ENCODE assay signal across 9 cellular contexts in genomic region chr16:4517812-4518211, GRCh38. TPM values are rescaled to one million over a fixed set of nuclear protein-coding genes. Genes with fewer than 3 reads are reported as not detected.
DNase-seq lines count a peak whose midpoint lies in the region; ATAC-seq and TF ChIP-seq lines count a peak whose summit lies in the region.
"Had no signal": no experiment of that assay in that cellular context is flagged by ENCODE, and none has a peak within 500 bp of the region (broad histone marks: within the 10 kb centered on the region; RNA-seq: fewer than 3 reads in every experiment).

No MANE protein-coding gene starts in this region.

- no peaks in the 10 kb centered on the region for H3K9me2 ChIP-seq in MM.1S (replicated peaks; ENCODE audit: insufficient read depth, low read length)

- peak overlapping the region; percentile 16; the same call in 1 of the 2 replicates for H3K9ac ChIP-seq in MM.1S (ENCODE audit: low read length)

- H3K36me3 ChIP-seq in MM.1S (replicated peaks; ENCODE audit: insufficient read depth, low read length), result no peaks in the 10 kb centered on the region
- H3K36me3 ChIP-seq in CD8-positive, alpha-beta T cell (ENCODE audit: insufficient read depth, low read length), result no peaks in the 10 kb centered on the region

- H3F3A ChIP-seq in MM.1S (ENCODE audit: insufficient read depth, low read length), result peaks cover 45% of the 10 kb centered on the region

- CTCF ChIA-PET in CD8-positive, alpha-beta T cell (lab: Charles Lee), result interaction anchor here (0.7 to 2.3 kb wide), 3 partner anchors 9 to 31 kb away, joined by 3 to 8 read pairs (median 6); no protein-coding TSS in a partner anchor

- ATAC-seq in left colon (peak; percentile 46), HG03175 (IDR thresholded peaks at IDR 0.05; ENCODE audit: unreplicated experiment) (no peak), GM19324 (IDR thresholded peaks at IDR 0.05; ENCODE audit: low FRiP score, unreplicated experiment) (no peak)
- ATAC-seq in CD8-positive, alpha-beta T cell, result no peak

- peaks cover 82% of the 10 kb centered on the region for H3K79me2 ChIP-seq in MM.1S (ENCODE audit: low read length)

- H3K27me3 ChIP-seq in MM.1S (replicated peaks; ENCODE audit: insufficient read depth, low read length), result no peaks in the 10 kb centered on the region
- no peaks in the 10 kb centered on the region for H3K27me3 ChIP-seq in CD8-positive, alpha-beta T cell (ENCODE audit: insufficient read depth, low read length)

- peaks cover 54% of the 10 kb centered on the region for H3K4me1 ChIP-seq in MM.1S (ENCODE audit: low read length)
- peaks cover 34% of the 10 kb centered on the region for H3K4me1 ChIP-seq in CD8-positive, alpha-beta T cell (ENCODE audit: insufficient read depth, low read length)

- H3K4me3 Mint-ChIP-seq in CD8-positive, alpha-beta T cell, result no peak overlapping the region

- H3K4me3 ChIP-seq in MM.1S (ENCODE audit: low read length), result no peak overlapping the region
- H3K4me3 ChIP-seq in CD8-positive, alpha-beta T cell (ENCODE audit: low read depth, low read length), result no peak overlapping the region
- H3K4me3 ChIP-seq: SK-N-MC had no signal

- no peaks in the 10 kb centered on the region for H3K9me3 Mint-ChIP-seq in CD8-positive, alpha-beta T cell

- H3K27ac Mint-ChIP-seq in CD8-positive, alpha-beta T cell, result no peak overlapping the region

- TF ChIP-seq CTCF in MM.1S (IDR thresholded peaks at IDR 0.05; ENCODE audit: low read length), result peak; percentile 82
- TF ChIP-seq CTCF in CD8-positive, alpha-beta T cell (IDR thresholded peaks at IDR 0.05), result no peak

- no peak overlapping the region for H2AFZ ChIP-seq in MM.1S (ENCODE audit: low read length)

- intact Hi-C loops in left colon (cut with DNase I, micrococcal nuclease), result loop anchor here in 1 of 2 donors (10.0 kb wide), 1 partner anchor 67 kb away; no protein-coding TSS in a partner anchor
- intact Hi-C loops in CD8-positive, alpha-beta T cell (cut with DNase I, micrococcal nuclease), result loop anchor here in 1 of 2 experiments (1.0 kb wide), 1 partner anchor 30 kb away; no protein-coding TSS in a partner anchor

- no peaks in the 10 kb centered on the region for H3K9me3 ChIP-seq in MM.1S (replicated peaks; ENCODE audit: insufficient read depth, low read length)
- no peaks in the 10 kb centered on the region for H3K9me3 ChIP-seq in CD8-positive, alpha-beta T cell (ENCODE audit: low read length)

- POLR2A ChIA-PET in CD8-positive, alpha-beta T cell (lab: Charles Lee), result interaction anchor here (1.9 kb wide), 1 partner anchor 14 kb away, joined by 4 read pairs; no protein-coding TSS in a partner anchor

- no peaks in the 10 kb centered on the region for H4K20me1 ChIP-seq in MM.1S (ENCODE audit: insufficient read depth, low read length)

- in situ Hi-C loops in G401 (cut with HindIII; ENCODE audit: low sequenced_read_pairs), result loop anchor here (25.0 kb wide), 1 partner anchor 169 kb away; the partner anchor contains the start of gene NUDT16L1

- peaks cover 40% of the 10 kb centered on the region for H3K4me1 Mint-ChIP-seq in CD8-positive, alpha-beta T cell (ENCODE audit: low read depth)

- H3K27me3 Mint-ChIP-seq in CD8-positive, alpha-beta T cell (ENCODE audit: low read depth), result no peaks in the 10 kb centered on the region

- peak overlapping the region; percentile 87; the same call in 1 of the 2 replicates for H3K27ac ChIP-seq in MM.1S (ENCODE audit: low read length)
- no peak overlapping the region for H3K27ac ChIP-seq in CD8-positive, alpha-beta T cell (ENCODE audit: low read depth, low read length)
- H3K27ac ChIP-seq: SK-N-MC had no signal

- H3K4me2 ChIP-seq in MM.1S (ENCODE audit: low read depth, low read length), result peak overlapping the region; percentile 3; the same call in 1 of the 2 replicates

- DNase-seq in G401 (ENCODE audit: low spot score) (peak; percentile 89), MM.1S (peak; percentile 35), amniotic epithelial cell (ENCODE audit: low read depth) (peak; percentile 54), left colon (no peak)
- no peak for DNase-seq in CD8-positive, alpha-beta T cell
- DNase-seq in central memory CD4-positive, alpha-beta T cell, result no peak

- peaks cover 14% of the 10 kb centered on the region for H3K36me3 Mint-ChIP-seq in CD8-positive, alpha-beta T cell

RNA-seq across cellular contexts. Expression of gene CDIP1, which starts 20.8 kb away (rescaled TPM):
- total RNA-seq in G401 (2014; rRNA removed; shearing (Covaris generic)), result 12.4 and 17.2 TPM in 2 replicates
- 10 to 100 TPM; 17.1 to 26.8 TPM for total RNA-seq in left colon
- 10 to 100 TPM; 21.7 to 25.0 TPM for total RNA-seq in CD8-positive, alpha-beta T cell

RNA-seq across cellular contexts. Expression of gene C16orf96, which starts 38.3 kb away (rescaled TPM):
- 0.17 TPM in 1 of 2 replicates, not detected in the other for total RNA-seq in G401 (2014; rRNA removed; shearing (Covaris generic))
- total RNA-seq in left colon, result under 1 TPM in 1 of 2 donors, not detected in 1; 0.11 TPM
- under 1 TPM; 0.27 to 0.42 TPM for total RNA-seq in CD8-positive, alpha-beta T cell

RNA-seq across cellular contexts. Expression of gene HMOX2, which starts 41.6 kb away (rescaled TPM):
- 94.3 and 99.9 TPM in 2 replicates for total RNA-seq in G401 (2014; rRNA removed; shearing (Covaris generic))
- 10 to 100 TPM; 61.2 to 65.2 TPM for total RNA-seq in left colon
- 10 to 100 TPM; 31.7 to 36.4 TPM for total RNA-seq in CD8-positive, alpha-beta T cell

RNA-seq across cellular contexts. Expression of gene NMRAL1, which starts 43.4 kb away (rescaled TPM):
- 166 and 212 TPM in 2 replicates for total RNA-seq in G401 (2014; rRNA removed; shearing (Covaris generic))
- total RNA-seq in left colon, result 10 to 100 TPM; 36.9 to 39.6 TPM
- total RNA-seq in CD8-positive, alpha-beta T cell, result 10 to 100 TPM; 30.5 to 31.8 TPM

Comparison
In these comparisons a context has a peak if more than half of its experiments do, and no peak if none do; other contexts are left out.
1. DNase-seq: peak in G401 (single experiment), MM.1S (single experiment) and amniotic epithelial cell (single experiment); none in left colon (0 of 2), CD8-positive, alpha-beta T cell (0 of 7) and central memory CD4-positive, alpha-beta T cell (single experiment).